ENCODE assay signal across 11 cellular contexts in genomic region chr9:134433909-134434895, GRCh38.
DNase-seq lines count a peak whose midpoint lies in the region; ATAC-seq and TF ChIP-seq lines count a peak whose summit lies in the region.
"Had no signal": no experiment of that assay in that cellular context is flagged by ENCODE, and none has a peak within 500 bp of the region (broad histone marks: within the 10 kb centered on the region; RNA-seq: fewer than 3 reads in every experiment).

No MANE protein-coding gene starts in this region.

- DNase-seq in RWPE2 (ENCODE audit: low spot score), result no peak
- no peak for DNase-seq in epithelial cell of prostate (ENCODE audit: low read depth, low spot score)
- DNase-seq in thoracic aorta (ENCODE audit: low spot score), result no peak
- no peak for DNase-seq in NCI-H2029 (lab: John Stamatoyannopoulos, UW)
- no peak for DNase-seq in stimulated activated CD4-positive, alpha-beta T cell treated with anti-CD3 and anti-CD28 coated beads, Interleukin-4, amount 100 ng/mL, for 4 hours
- DNase-seq: activated CD8-positive, alpha-beta T cell treated with anti-CD3 and anti-CD28 coated beads, Interleukin-2, amount 10 ng/mL, durations not matched to agents 7 days and 5 days; activated naive CD8-positive, alpha-beta T cell treated with anti-CD3 and anti-CD28 coated beads, Interleukin-2, amount 10 ng/mL, durations not matched to agents 7 days and 5 days had no signal

- H3K4me3 ChIP-seq in RWPE2 (ENCODE audit: severe bottlenecking) (no peak overlapping the region), mucosa of rectum (ENCODE audit: low read length in 2 of 2) (no peak overlapping the region), thoracic aorta (peak overlapping the region; percentile 57)

- H3K27me3 ChIP-seq in RWPE2 (ENCODE audit: insufficient read depth, poor library complexity, severe bottlenecking) (no peaks in the 10 kb centered on the region), mucosa of rectum (ENCODE audit: control insufficient read depth in 2 of 2, insufficient read depth in 2 of 2, low read length in 2 of 2) (no peaks in the 10 kb centered on the region), thoracic aorta (replicated peaks; ENCODE audit: insufficient read depth) (no peaks in the 10 kb centered on the region)

- H3K27ac ChIP-seq in RWPE2 (ENCODE audit: poor library complexity, severe bottlenecking), result peak overlapping the region; percentile 54
- H3K27ac ChIP-seq in epithelial cell of prostate, result peak overlapping the region; percentile 22
- peak overlapping the region; percentile 74 to 82 for H3K27ac ChIP-seq in mucosa of rectum (ENCODE audit: low read depth in 2 of 2, low read length in 2 of 2)
- H3K27ac ChIP-seq in thoracic aorta, result peak overlapping the region; percentile 56 to 85

- H3K36me3 ChIP-seq in RWPE2 (ENCODE audit: low read depth) (peaks cover 43% of the 10 kb centered on the region), mucosa of rectum (ENCODE audit: control insufficient read depth in 2 of 2, insufficient read depth in 2 of 2, low read length in 2 of 2) (peaks cover 15 to 24% of the 10 kb centered on the region in 2 donors), thoracic aorta (peaks cover 28% of the 10 kb centered on the region)

- TF ChIP-seq CTCF in RWPE2 (IDR thresholded peaks at IDR 0.05; ENCODE audit: poor library complexity, severe bottlenecking), result no peak
- TF ChIP-seq CTCF in thoracic aorta (IDR thresholded peaks at IDR 0.05), result no peak

- no peak for ATAC-seq in RWPE2 (ENCODE audit: low read depth)
- no peak for ATAC-seq in thoracic aorta (ENCODE audit: insufficient number of reproducible peaks, low FRiP score, low read depth)
- ATAC-seq in HG02852 (IDR thresholded peaks at IDR 0.05; ENCODE audit: unreplicated experiment), result no peak
- no peak for ATAC-seq in GM19455 (IDR thresholded peaks at IDR 0.05; ENCODE audit: unreplicated experiment)
- ATAC-seq: activated CD8-positive, alpha-beta T cell treated with anti-CD3 and anti-CD28 coated beads, Interleukin-2, amount 10 ng/mL, durations not matched to agents 7 days and 5 days; stimulated activated memory B cell treated with anti-CD40 and anti-IgM and Interleukin-4, amounts not matched to agents 10 μg/mL and 1 μg/mL and 100 μg/mL, for 72 hours had no signal

- peaks cover 17% of the 10 kb centered on the region for H3K4me1 ChIP-seq in RWPE2 (ENCODE audit: insufficient read depth, poor library complexity, severe bottlenecking)
- H3K4me1 ChIP-seq in mucosa of rectum (ENCODE audit: control insufficient read depth in 2 of 2, insufficient read depth in 2 of 2, low read length in 2 of 2), result peaks cover 10 to 17% of the 10 kb centered on the region in 2 donors
- peaks cover 19 to 41% of the 10 kb centered on the region in 2 donors for H3K4me1 ChIP-seq in thoracic aorta (ENCODE audit: control insufficient read depth in 1 of 2, low read depth in 2 of 2)

- H3K9me3 ChIP-seq in RWPE2 (ENCODE audit: severe bottlenecking), result no peaks in the 10 kb centered on the region
- no peaks in the 10 kb centered on the region for H3K9me3 ChIP-seq in mucosa of rectum (ENCODE audit: control insufficient read depth in 2 of 2, low read length in 2 of 2)
- no peaks in the 10 kb centered on the region for H3K9me3 ChIP-seq in thoracic aorta

- no peak overlapping the region for H3K9ac ChIP-seq in mucosa of rectum (ENCODE audit: low read depth in 1 of 2, low read length in 2 of 2)

Comparison
In these comparisons a context has a peak if more than half of its experiments do, and no peak if none do; other contexts are left out.
1. H3K27ac ChIP-seq: peak in every context shown above with its lines; median percentile 78 in mucosa of rectum; 70 in thoracic aorta; 54 in RWPE2; 22 in epithelial cell of prostate.